Comparison of ENCODE assay signal across 2 cellular contexts in the genomic region with DNA sequence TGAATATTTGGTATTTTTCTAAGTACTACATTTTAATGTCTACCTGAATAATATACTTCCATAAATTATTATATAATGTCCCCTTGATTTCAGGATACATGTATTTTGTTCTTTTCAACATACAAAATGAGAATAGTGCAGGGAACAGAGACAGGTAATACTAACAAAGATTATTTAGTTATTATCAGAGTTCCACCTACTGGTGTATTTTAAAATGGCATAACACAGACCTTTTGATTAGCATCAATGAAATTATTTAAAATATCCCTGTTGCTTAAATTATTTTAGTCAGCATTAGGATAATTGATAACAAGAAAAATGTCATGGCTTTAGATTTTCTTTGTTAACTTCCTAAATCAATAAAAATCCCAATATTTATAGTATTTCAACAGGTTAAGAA.
TF ChIP-seq lines count a peak whose summit lies in the region.

No MANE protein-coding gene starts in this region.

TF ChIP-seq in A549, 52 proteins besides CTCF, POLR2A, EP300 and RAD21 (continued from another document):
- TF ChIP-seq, protein P1, sequence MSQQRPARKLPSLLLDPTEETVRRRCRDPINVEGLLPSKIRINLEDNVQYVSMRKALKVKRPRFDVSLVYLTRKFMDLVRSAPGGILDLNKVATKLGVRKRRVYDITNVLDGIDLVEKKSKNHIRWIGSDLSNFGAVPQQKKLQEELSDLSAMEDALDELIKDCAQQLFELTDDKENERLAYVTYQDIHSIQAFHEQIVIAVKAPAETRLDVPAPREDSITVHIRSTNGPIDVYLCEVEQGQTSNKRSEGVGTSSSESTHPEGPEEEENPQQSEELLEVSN (IDR thresholded peaks at IDR 0.05; ENCODE audit: borderline replicate concordance, low read depth) = no peak
- no peak for TF ChIP-seq SMC3 (IDR thresholded peaks at IDR 0.05)
- TF ChIP-seq, protein P2, sequence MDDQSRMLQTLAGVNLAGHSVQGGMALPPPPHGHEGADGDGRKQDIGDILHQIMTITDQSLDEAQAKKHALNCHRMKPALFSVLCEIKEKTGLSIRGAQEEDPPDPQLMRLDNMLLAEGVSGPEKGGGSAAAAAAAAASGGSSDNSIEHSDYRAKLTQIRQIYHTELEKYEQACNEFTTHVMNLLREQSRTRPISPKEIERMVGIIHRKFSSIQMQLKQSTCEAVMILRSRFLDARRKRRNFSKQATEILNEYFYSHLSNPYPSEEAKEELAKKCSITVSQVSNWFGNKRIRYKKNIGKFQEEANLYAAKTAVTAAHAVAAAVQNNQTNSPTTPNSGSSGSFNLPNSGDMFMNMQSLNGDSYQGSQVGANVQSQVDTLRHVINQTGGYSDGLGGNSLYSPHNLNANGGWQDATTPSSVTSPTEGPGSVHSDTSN (IDR thresholded peaks at IDR 0.05) = no peak
- TF ChIP-seq HOXB5 (CRISPR knock-in tag; IDR thresholded peaks at IDR 0.05) = no peak
- TF ChIP-seq, protein P3, sequence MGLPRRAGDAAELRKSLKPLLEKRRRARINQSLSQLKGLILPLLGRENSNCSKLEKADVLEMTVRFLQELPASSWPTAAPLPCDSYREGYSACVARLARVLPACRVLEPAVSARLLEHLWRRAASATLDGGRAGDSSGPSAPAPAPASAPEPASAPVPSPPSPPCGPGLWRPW (IDR thresholded peaks at IDR 0.05) = no peak
- TF ChIP-seq CBX8 (IDR thresholded peaks at IDR 0.05) = no peak
- no peak for TF ChIP-seq RARB (CRISPR knock-in tag; IDR thresholded peaks at IDR 0.05)
- TF ChIP-seq MYC (IDR thresholded peaks at IDR 0.05; ENCODE audit: borderline replicate concordance, low read length) = no peak
- TF ChIP-seq, protein P4, sequence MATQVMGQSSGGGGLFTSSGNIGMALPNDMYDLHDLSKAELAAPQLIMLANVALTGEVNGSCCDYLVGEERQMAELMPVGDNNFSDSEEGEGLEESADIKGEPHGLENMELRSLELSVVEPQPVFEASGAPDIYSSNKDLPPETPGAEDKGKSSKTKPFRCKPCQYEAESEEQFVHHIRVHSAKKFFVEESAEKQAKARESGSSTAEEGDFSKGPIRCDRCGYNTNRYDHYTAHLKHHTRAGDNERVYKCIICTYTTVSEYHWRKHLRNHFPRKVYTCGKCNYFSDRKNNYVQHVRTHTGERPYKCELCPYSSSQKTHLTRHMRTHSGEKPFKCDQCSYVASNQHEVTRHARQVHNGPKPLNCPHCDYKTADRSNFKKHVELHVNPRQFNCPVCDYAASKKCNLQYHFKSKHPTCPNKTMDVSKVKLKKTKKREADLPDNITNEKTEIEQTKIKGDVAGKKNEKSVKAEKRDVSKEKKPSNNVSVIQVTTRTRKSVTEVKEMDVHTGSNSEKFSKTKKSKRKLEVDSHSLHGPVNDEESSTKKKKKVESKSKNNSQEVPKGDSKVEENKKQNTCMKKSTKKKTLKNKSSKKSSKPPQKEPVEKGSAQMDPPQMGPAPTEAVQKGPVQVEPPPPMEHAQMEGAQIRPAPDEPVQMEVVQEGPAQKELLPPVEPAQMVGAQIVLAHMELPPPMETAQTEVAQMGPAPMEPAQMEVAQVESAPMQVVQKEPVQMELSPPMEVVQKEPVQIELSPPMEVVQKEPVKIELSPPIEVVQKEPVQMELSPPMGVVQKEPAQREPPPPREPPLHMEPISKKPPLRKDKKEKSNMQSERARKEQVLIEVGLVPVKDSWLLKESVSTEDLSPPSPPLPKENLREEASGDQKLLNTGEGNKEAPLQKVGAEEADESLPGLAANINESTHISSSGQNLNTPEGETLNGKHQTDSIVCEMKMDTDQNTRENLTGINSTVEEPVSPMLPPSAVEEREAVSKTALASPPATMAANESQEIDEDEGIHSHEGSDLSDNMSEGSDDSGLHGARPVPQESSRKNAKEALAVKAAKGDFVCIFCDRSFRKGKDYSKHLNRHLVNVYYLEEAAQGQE (IDR thresholded peaks at IDR 0.05) = no peak
- no peak for TF ChIP-seq EHMT2 (IDR thresholded peaks at IDR 0.05; ENCODE audit: low read depth)
- TF ChIP-seq, protein P5, sequence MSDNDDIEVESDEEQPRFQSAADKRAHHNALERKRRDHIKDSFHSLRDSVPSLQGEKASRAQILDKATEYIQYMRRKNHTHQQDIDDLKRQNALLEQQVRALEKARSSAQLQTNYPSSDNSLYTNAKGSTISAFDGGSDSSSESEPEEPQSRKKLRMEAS (IDR thresholded peaks at IDR 0.05) = no peak
- no peak for TF ChIP-seq EHF (CRISPR knock-in tag; IDR thresholded peaks at IDR 0.05)

TF ChIP-seq in HepG2, 621 proteins besides CTCF, POLR2A, EP300 and RAD21 (continued from another document):
- TF ChIP-seq, protein P6, sequence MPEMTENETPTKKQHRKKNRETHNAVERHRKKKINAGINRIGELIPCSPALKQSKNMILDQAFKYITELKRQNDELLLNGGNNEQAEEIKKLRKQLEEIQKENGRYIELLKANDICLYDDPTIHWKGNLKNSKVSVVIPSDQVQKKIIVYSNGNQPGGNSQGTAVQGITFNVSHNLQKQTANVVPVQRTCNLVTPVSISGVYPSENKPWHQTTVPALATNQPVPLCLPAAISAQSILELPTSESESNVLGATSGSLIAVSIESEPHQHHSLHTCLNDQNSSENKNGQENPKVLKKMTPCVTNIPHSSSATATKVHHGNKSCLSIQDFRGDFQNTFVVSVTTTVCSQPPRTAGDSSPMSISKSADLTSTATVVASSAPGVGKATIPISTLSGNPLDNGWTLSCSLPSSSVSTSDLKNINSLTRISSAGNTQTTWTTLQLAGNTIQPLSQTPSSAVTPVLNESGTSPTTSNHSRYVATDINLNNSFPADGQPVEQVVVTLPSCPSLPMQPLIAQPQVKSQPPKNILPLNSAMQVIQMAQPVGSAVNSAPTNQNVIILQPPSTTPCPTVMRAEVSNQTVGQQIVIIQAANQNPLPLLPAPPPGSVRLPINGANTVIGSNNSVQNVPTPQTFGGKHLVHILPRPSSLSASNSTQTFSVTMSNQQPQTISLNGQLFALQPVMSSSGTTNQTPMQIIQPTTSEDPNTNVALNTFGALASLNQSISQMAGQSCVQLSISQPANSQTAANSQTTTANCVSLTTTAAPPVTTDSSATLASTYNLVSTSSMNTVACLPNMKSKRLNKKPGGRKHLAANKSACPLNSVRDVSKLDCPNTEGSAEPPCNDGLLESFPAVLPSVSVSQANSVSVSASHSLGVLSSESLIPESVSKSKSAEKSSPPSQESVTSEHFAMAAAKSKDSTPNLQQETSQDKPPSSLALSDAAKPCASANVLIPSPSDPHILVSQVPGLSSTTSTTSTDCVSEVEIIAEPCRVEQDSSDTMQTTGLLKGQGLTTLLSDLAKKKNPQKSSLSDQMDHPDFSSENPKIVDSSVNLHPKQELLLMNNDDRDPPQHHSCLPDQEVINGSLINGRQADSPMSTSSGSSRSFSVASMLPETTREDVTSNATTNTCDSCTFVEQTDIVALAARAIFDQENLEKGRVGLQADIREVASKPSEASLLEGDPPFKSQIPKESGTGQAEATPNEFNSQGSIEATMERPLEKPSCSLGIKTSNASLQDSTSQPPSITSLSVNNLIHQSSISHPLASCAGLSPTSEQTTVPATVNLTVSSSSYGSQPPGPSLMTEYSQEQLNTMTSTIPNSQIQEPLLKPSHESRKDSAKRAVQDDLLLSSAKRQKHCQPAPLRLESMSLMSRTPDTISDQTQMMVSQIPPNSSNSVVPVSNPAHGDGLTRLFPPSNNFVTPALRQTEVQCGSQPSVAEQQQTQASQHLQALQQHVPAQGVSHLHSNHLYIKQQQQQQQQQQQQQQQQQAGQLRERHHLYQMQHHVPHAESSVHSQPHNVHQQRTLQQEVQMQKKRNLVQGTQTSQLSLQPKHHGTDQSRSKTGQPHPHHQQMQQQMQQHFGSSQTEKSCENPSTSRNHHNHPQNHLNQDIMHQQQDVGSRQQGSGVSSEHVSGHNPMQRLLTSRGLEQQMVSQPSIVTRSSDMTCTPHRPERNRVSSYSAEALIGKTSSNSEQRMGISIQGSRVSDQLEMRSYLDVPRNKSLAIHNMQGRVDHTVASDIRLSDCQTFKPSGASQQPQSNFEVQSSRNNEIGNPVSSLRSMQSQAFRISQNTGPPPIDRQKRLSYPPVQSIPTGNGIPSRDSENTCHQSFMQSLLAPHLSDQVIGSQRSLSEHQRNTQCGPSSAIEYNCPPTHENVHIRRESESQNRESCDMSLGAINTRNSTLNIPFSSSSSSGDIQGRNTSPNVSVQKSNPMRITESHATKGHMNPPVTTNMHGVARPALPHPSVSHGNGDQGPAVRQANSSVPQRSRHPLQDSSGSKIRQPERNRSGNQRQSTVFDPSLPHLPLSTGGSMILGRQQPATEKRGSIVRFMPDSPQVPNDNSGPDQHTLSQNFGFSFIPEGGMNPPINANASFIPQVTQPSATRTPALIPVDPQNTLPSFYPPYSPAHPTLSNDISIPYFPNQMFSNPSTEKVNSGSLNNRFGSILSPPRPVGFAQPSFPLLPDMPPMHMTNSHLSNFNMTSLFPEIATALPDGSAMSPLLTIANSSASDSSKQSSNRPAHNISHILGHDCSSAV (CRISPR knock-in tag; IDR thresholded peaks at IDR 0.05; ENCODE audit: borderline replicate concordance) = no peak
- no peak for TF ChIP-seq ELF4 (CRISPR knock-in tag; IDR thresholded peaks at IDR 0.05; ENCODE audit: borderline replicate concordance)
TF ChIP-seq in HepG2: peak in this region for 0.
